12 cellular contexts compared by ENCODE assay signal in the genomic region with DNA sequence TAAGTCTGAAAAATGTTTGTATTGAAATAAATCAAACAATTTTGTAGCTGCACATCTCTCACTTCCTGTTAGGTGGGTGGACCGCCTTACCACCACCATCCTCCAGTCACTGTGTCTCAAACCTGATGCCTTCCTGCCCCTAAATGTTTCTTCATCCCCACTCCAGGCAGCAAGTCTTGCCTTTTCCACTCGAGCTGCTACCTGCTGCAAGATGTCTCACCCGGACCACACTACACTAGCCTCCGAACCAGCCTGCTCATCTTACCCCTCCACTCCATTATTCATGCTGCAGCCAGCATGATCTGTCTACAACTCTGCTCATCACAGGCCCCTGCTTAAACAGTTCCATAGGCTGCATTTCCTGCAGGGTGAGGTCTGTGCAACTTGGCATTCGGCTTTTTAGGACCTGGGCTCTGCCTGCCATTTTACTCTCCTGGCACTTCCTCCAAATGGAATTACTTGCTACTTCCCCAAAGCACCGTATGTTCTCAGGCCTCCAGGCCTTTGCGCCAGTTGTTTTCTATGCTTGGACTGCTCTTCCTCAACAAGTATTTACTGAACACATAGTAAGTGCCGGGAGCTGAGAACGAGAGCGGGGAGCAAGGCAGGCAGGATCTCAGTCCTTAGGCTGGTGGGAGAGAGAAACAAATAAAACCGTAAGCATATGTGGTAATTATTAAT. TPM values are rescaled to one million over a fixed set of nuclear protein-coding genes. Genes with fewer than 3 reads are reported as not detected.
A peak's percentile ranks its signal among the peaks of the same experiment; 100 is the strongest.
DNase-seq lines count a peak whose midpoint lies in the region; ATAC-seq, FAIRE-seq and TF ChIP-seq lines count a peak whose summit lies in the region.
"Had no signal": no experiment of that assay in that cellular context is flagged by ENCODE, and none has a peak within 500 bp of the region (broad histone marks: within the 10 kb centered on the region; RNA-seq: fewer than 3 reads in every experiment).

No MANE protein-coding gene starts in this region.

- H3K4me1 Mint-ChIP-seq in IgD-negative memory B cell (peaks cover 2 to 10% (median 5%) of the 10 kb centered on the region in 3 donors), naive B cell (peaks cover 19 to 30% (median 24%) of the 10 kb centered on the region in 3 donors)
- peaks cover 9% of the 10 kb centered on the region for H3K4me1 Mint-ChIP-seq in central memory CD8-positive, alpha-beta T cell

- peak overlapping the region in 1 of 3 donors; percentile 6 for H3K27ac Mint-ChIP-seq in IgD-negative memory B cell
- H3K27ac Mint-ChIP-seq in central memory CD8-positive, alpha-beta T cell (ENCODE audit: low read depth), result no peak overlapping the region
- H3K27ac Mint-ChIP-seq in naive B cell, result peak overlapping the region in 2 of 6 donors; percentile 16 to 37

- H3K36me3 Mint-ChIP-seq in IgD-negative memory B cell, result no peaks in the 10 kb centered on the region
- H3K36me3 Mint-ChIP-seq in central memory CD8-positive, alpha-beta T cell (ENCODE audit: insufficient read depth), result peaks cover 6% of the 10 kb centered on the region
- H3K36me3 Mint-ChIP-seq in naive B cell, result peaks cover 0 to 2% of the 10 kb centered on the region in 2 donors

- peak overlapping the region; percentile 15 to 86 (median 64) for H3K4me3 Mint-ChIP-seq in IgD-negative memory B cell
- peak overlapping the region; percentile 29 for H3K4me3 Mint-ChIP-seq in central memory CD8-positive, alpha-beta T cell
- H3K4me3 Mint-ChIP-seq in naive B cell, result peak overlapping the region in 7 of 8 donors; percentile 52 to 91 (median 80)

- H3K4me3 ChIP-seq in AG10803 (ENCODE audit: low read length), result peak overlapping the region; percentile 40

- TF ChIP-seq CTCF in AG10803 (conservative IDR thresholded peaks at IDR 0.05; ENCODE audit: low read length) (no peak), foreskin keratinocyte (conservative IDR thresholded peaks at IDR 0.05) (no peak)

- FAIRE-seq in GM19239 (lab: Jason Lieb, UNC), result no peak

- no peak overlapping the region for H3K27ac ChIP-seq in foreskin keratinocyte

- no peak for ATAC-seq in central memory CD8-positive, alpha-beta T cell (replicated peaks; ENCODE audit: extremely low read depth, poor library complexity, severe bottlenecking)
- ATAC-seq in naive B cell (ENCODE audit: low read depth in 2 of 2), result no peak
- no peak for ATAC-seq in foreskin keratinocyte

- H3K9me3 Mint-ChIP-seq in IgD-negative memory B cell (no peaks in the 10 kb centered on the region), naive B cell (no peaks in the 10 kb centered on the region)
- H3K9me3 Mint-ChIP-seq in central memory CD8-positive, alpha-beta T cell, result no peaks in the 10 kb centered on the region

- H3K27me3 ChIP-seq in foreskin keratinocyte, result no peaks in the 10 kb centered on the region

- H3K27me3 Mint-ChIP-seq in IgD-negative memory B cell (peaks cover 5% of the 10 kb centered on the region), naive B cell (no peaks in the 10 kb centered on the region)
- H3K27me3 Mint-ChIP-seq in central memory CD8-positive, alpha-beta T cell, result no peaks in the 10 kb centered on the region

- no peak for DNase-seq in AG10803 (ENCODE audit: low read depth)
- no peak for DNase-seq in central memory CD8-positive, alpha-beta T cell (ENCODE audit: low spot score in 2 of 2)
- DNase-seq in naive B cell, result no peak
- no peak for DNase-seq in foreskin keratinocyte
- no peak for DNase-seq in DMS153 (lab: John Stamatoyannopoulos, UW)
- no peak for DNase-seq in midbrain (lab: John Stamatoyannopoulos, UW)
- no peak for DNase-seq in GM19239 (ENCODE audit: insufficient read length, low spot score)

- peaks cover 9% of the 10 kb centered on the region for H3K4me1 ChIP-seq in foreskin keratinocyte
- H3K4me1 ChIP-seq: prostate gland had no signal

RNA-seq across cellular contexts. Expression of gene SF3A3, which starts 5.2 kb away (rescaled TPM):
- polyA plus RNA-seq in IgD-negative memory B cell (70.7 TPM), naive B cell (ENCODE audit: low read depth in 6 of 6) (100 to 1,000 TPM in 4 of 6 donors, 10 to 100 TPM in 2; 81.3 to 109 (median 101) TPM), foreskin keratinocyte (40.1 and 49.1 TPM in 2 replicates)
- total RNA-seq in foreskin keratinocyte, result 77.6 and 102 TPM in 2 replicates

RNA-seq across cellular contexts. Expression of gene FHL3, which starts 10.3 kb away (rescaled TPM):
- 1.7 TPM for polyA plus RNA-seq in IgD-negative memory B cell
- polyA plus RNA-seq in naive B cell (ENCODE audit: low read depth in 6 of 6), result 1 to 10 TPM in 5 of 6 donors, under 1 TPM in 1; 0.88 to 5.1 (median 1.8) TPM
- total RNA-seq in foreskin keratinocyte, result 12.1 and 15.8 TPM in 2 replicates
- polyA plus RNA-seq in foreskin keratinocyte, result 22.9 and 32.8 TPM in 2 replicates

RNA-seq across cellular contexts. Expression of gene UTP11, which starts 17.5 kb away (rescaled TPM):
- polyA plus RNA-seq in IgD-negative memory B cell (18.9 TPM), naive B cell (ENCODE audit: low read depth in 6 of 6) (10 to 100 TPM; 19.2 to 25.3 (median 20.9) TPM), foreskin keratinocyte (50.6 and 64.0 TPM in 2 replicates)
- total RNA-seq in foreskin keratinocyte, result 51.0 and 65.2 TPM in 2 replicates

RNA-seq across cellular contexts. Expression of gene INPP5B, which starts 48.2 kb away (rescaled TPM):
- polyA plus RNA-seq in IgD-negative memory B cell, result 24.2 TPM
- 10 to 100 TPM; 15.7 to 25.5 (median 22.3) TPM for polyA plus RNA-seq in naive B cell (ENCODE audit: low read depth in 6 of 6)
- 7.3 and 8.0 TPM in 2 replicates for total RNA-seq in foreskin keratinocyte
- polyA plus RNA-seq in foreskin keratinocyte, result 2.7 and 3.2 TPM in 2 replicates

RNA-seq across cellular contexts. Expression of gene POU3F1, which starts 51.6 kb away (rescaled TPM):
- polyA plus RNA-seq in IgD-negative memory B cell (not detected), naive B cell (ENCODE audit: low read depth in 6 of 6) (1 to 10 TPM in 1 of 6 donors, under 1 TPM in 5; 0.18 to 1.1 (median 0.34) TPM), foreskin keratinocyte (0.08 and 0.12 TPM in 2 replicates)
- 0.14 and 0.25 TPM in 2 replicates for total RNA-seq in foreskin keratinocyte
- total RNA-seq: cerebellum; M059J; T-helper 2 cell treated with Interferon-gamma antibody and Interleukin-4, amounts not matched to agents 100 ng/mL and 5 ng/mL, for 36 hours had no signal

Comparison
In these comparisons a context has a peak if more than half of its experiments do, and no peak if none do; other contexts are left out.
1. H3K4me3 Mint-ChIP-seq: peak in every context shown above with its lines; median percentile 80 in naive B cell; 64 in IgD-negative memory B cell; 29 in central memory CD8-positive, alpha-beta T cell.